Comparison of ENCODE assay signal across 8 cellular contexts in the genomic region with DNA sequence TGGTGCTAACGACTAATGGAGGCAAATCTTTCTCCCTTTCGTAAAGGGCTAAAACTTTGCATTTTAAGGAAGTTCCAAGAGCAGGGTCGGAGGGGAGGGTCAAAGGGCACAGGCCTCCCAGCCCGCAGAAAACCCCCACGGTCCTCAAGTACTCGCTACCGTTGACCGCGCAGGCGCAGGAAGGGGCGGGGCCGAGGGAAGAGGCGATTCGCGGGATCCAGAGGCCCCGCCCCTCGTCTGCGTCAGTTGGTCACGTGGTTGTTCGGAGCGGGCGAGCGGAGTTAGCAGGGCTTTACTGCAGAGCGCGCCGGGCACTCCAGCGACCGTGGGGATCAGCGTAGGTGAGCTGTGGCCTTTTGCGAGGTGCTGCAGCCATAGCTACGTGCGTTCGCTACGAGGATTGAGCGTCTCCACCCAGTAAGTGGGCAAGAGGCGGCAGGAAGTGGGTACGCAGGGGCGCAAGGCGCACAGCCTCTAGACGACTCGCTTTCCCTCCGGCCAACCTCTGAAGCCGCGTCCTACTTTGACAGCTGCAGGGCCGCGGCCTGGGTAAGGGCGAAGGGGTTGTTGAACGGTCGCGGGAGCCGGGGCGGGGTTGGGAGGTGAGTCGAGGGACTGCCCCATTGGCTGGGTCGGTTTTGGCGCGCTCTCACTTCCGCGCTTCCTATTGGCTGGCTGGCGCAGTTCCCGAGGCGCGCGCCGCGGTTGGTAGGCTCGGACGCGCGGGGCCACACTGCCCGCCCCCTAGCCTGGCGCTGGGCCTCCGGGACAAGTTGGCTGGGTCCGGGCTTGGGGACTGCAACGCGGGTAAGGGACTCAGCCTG. TPM values are rescaled to one million over a fixed set of nuclear protein-coding genes. Genes with fewer than 3 reads are reported as not detected.
A peak's percentile ranks its signal among the peaks of the same experiment; 100 is the strongest.
DNase-seq lines count a peak whose midpoint lies in the region; ATAC-seq lines count a peak whose summit lies in the region.

A gene (plus strand): TSS at position 242 of the 824 bp plus-strand sequence. CDS start 2,310 bp downstream, outside the sequence.

- peak within 1 kb of the TSS; percentile 98 to 99 (median 99) for H3K4me3 Mint-ChIP-seq in IgD-negative memory B cell

- H3K27ac Mint-ChIP-seq in IgD-negative memory B cell = peak within 1 kb of the TSS; percentile 91 to 97 (median 95)

- H3K27me3 Mint-ChIP-seq in IgD-negative memory B cell = no peaks in the 10 kb centered on the region

- DNase-seq in DMS153 (lab: John Stamatoyannopoulos, UW) = peak; percentile 87
- peak; percentile 99 for DNase-seq in OCI-M1 (lab: John Stamatoyannopoulos, UW)
- DNase-seq in activated T-cell treated with anti-CD3 and anti-CD28 coated beads for 24 hours (ENCODE audit: low read depth) = peak; percentile 97
- DNase-seq in epidermal melanocyte (ENCODE audit: insufficient read length, low spot score) = peak; percentile 83
- DNase-seq in middle frontal gyrus (ENCODE audit: extremely low spot score, low spot score) = peak; percentile 95
- DNase-seq in stimulated activated CD8-positive, alpha-beta memory T cell treated with anti-CD3 and anti-CD28 coated beads, Interleukin-2, amount 100 ng/mL, for 1 hour (ENCODE audit: low read depth in 2 of 2) = peak; percentile 96 to 98

- H3K9me3 Mint-ChIP-seq in IgD-negative memory B cell = no peaks in the 10 kb centered on the region

- H3K4me1 Mint-ChIP-seq in IgD-negative memory B cell = peaks cover 11 to 22% (median 20%) of the 10 kb centered on the region in 3 donors

- no peaks in the 10 kb centered on the region for H3K36me3 Mint-ChIP-seq in IgD-negative memory B cell

- peak; percentile 86 for ATAC-seq in GM21576 (IDR thresholded peaks at IDR 0.05; ENCODE audit: unreplicated experiment)

RNA-seq across cellular contexts. Expression of the gene that starts here (rescaled TPM):
- 7.7 TPM for polyA plus RNA-seq in IgD-negative memory B cell

Comparison
In these comparisons a context has a peak if more than half of its experiments do, and no peak if none do; other contexts are left out.
1. Peak in every context shown above with its lines: DNase-seq and ATAC-seq.